ENCODE assay signal across 18 cellular contexts in genomic region chr10:75978213-75978612, GRCh38.
A peak's percentile ranks its signal among the peaks of the same experiment; 100 is the strongest.
DNase-seq lines count a peak whose midpoint lies in the region; ATAC-seq, FAIRE-seq and TF ChIP-seq lines count a peak whose summit lies in the region.
"Had no signal": no experiment of that assay in that cellular context is flagged by ENCODE, and none has a peak within 500 bp of the region (broad histone marks: within the 10 kb centered on the region; RNA-seq: fewer than 3 reads in every experiment).

No MANE protein-coding gene starts in this region.

- H3K36me3 ChIP-seq in astrocyte (ENCODE audit: insufficient read depth, low read length) (no peaks in the 10 kb centered on the region), right atrium auricular region (no peaks in the 10 kb centered on the region)
- H3K36me3 ChIP-seq: BLaER1 treated with 17β-estradiol and CSF1 and Interleukin-3, amounts not matched to agents 10 nM and 100 nM had no signal

- H3K27ac ChIP-seq in astrocyte (ENCODE audit: low read depth, low read length) (no peak overlapping the region), right atrium auricular region (no peak overlapping the region)
- H3K27ac ChIP-seq: BLaER1 treated with 17β-estradiol and CSF1 and Interleukin-3, amounts not matched to agents 10 nM and 100 nM had no signal

- no peak for ATAC-seq in GM21576 (IDR thresholded peaks at IDR 0.05; ENCODE audit: unreplicated experiment)
- ATAC-seq: Panc1, Right ventricle myocardium inferior had no signal

- H3K9me3 Mint-ChIP-seq in astrocyte (ENCODE audit: unreplicated experiment) = peaks cover 3% of the 10 kb centered on the region
- H3K9me3 Mint-ChIP-seq: H9 had no signal

- H3K9ac ChIP-seq in astrocyte (ENCODE audit: low read length) = no peak overlapping the region
- H3K9ac ChIP-seq: BLaER1 treated with 17β-estradiol and CSF1 and Interleukin-3, amounts not matched to agents 10 nM and 100 nM had no signal

- H3K4me3 ChIP-seq in astrocyte (ENCODE audit: insufficient read depth, low read depth, low read length) (no peak overlapping the region), fibroblast of villous mesenchyme (ENCODE audit: low read depth, low read length) (no peak overlapping the region), right atrium auricular region (no peak overlapping the region)
- H3K4me3 ChIP-seq: BLaER1 treated with 17β-estradiol and CSF1 and Interleukin-3, amounts not matched to agents 10 nM and 100 nM had no signal

- no peaks in the 10 kb centered on the region for H4K20me1 ChIP-seq in astrocyte (ENCODE audit: insufficient read depth, low read length)
- H4K20me1 ChIP-seq: BLaER1 treated with 17β-estradiol and CSF1 and Interleukin-3, amounts not matched to agents 10 nM and 100 nM had no signal

- TF ChIP-seq CTCF in astrocyte (IDR thresholded peaks at IDR 0.05; ENCODE audit: insufficient read depth, low read depth, low read length) = no peak
- no peak for TF ChIP-seq CTCF in fibroblast of villous mesenchyme (IDR thresholded peaks at IDR 0.05; ENCODE audit: insufficient read depth, low read depth, low read length)
- no peak for TF ChIP-seq CTCF in right atrium auricular region (IDR thresholded peaks at IDR 0.05)

- peak overlapping the region; percentile 13 for H2AFZ ChIP-seq in astrocyte (ENCODE audit: low read depth, low read length)

- no peak overlapping the region for H3K4me3 Mint-ChIP-seq in astrocyte (ENCODE audit: unreplicated experiment)
- H3K4me3 Mint-ChIP-seq: H9 had no signal

- no peaks in the 10 kb centered on the region for H3K4me1 ChIP-seq in astrocyte (ENCODE audit: insufficient read depth, low read length)
- H3K4me1 ChIP-seq in right atrium auricular region = peaks cover 0 to under 1% of the 10 kb centered on the region in 2 donors
- H3K4me1 ChIP-seq: BLaER1 treated with 17β-estradiol and CSF1 and Interleukin-3, amounts not matched to agents 10 nM and 100 nM had no signal

- H3K27me3 Mint-ChIP-seq in astrocyte (ENCODE audit: low read depth, unreplicated experiment) = peaks cover 15% of the 10 kb centered on the region

- DNase-seq in ELF-1 (ENCODE audit: low read depth, low spot score) (peak; percentile 22), astrocyte (ENCODE audit: low read depth) (peak; percentile 48), fibroblast of villous mesenchyme (ENCODE audit: low read depth) (peak; percentile 16), renal cortical epithelial cell (ENCODE audit: low read depth) (peak; percentile 19), urothelium cell line (ENCODE audit: low spot score) (no peak), right atrium auricular region (ENCODE audit: low spot score) (no peak)
- no peak for DNase-seq in activated CD4-positive, alpha-beta T cell treated with anti-CD3 and anti-CD28 coated beads, Interleukin-2, amount 50 U/mL, for 4 hours
- DNase-seq: DMS 273 treated with DMSO at 0.1 percent for 48 hours, EL, H9, Karpas-422, NCI-H1417 treated with DMSO at 0.1 percent for 48 hours, NCI-H2029, NCI-H2171 treated with DMSO at 0.1 percent for 48 hours had no signal

- no peaks in the 10 kb centered on the region for H3K79me2 ChIP-seq in astrocyte (ENCODE audit: insufficient read depth, low read length)

- H3K4me2 ChIP-seq in astrocyte (ENCODE audit: low read length) = no peak overlapping the region
- H3K4me2 ChIP-seq: BLaER1 treated with 17β-estradiol and CSF1 and Interleukin-3, amounts not matched to agents 10 nM and 100 nM had no signal

- H3K27me3 ChIP-seq in astrocyte (ENCODE audit: insufficient read depth, low read length) (no peaks in the 10 kb centered on the region), right atrium auricular region (no peaks in the 10 kb centered on the region)
- H3K27me3 ChIP-seq: BLaER1 treated with 17β-estradiol and CSF1 and Interleukin-3, amounts not matched to agents 10 nM and 100 nM had no signal

- no peaks in the 10 kb centered on the region for H3K36me3 Mint-ChIP-seq in astrocyte (ENCODE audit: low read depth, unreplicated experiment)

- peak overlapping the region; percentile 38 for H3K27ac Mint-ChIP-seq in astrocyte (ENCODE audit: unreplicated experiment)

- FAIRE-seq in astrocyte (lab: Jason Lieb, UNC) = no peak
- FAIRE-seq in urothelium cell line (lab: Jason Lieb, UNC) = no peak

- H3K9me3 ChIP-seq in astrocyte (ENCODE audit: insufficient read depth, low read depth, low read length) (no peaks in the 10 kb centered on the region), right atrium auricular region (no peaks in the 10 kb centered on the region)
- H3K9me3 ChIP-seq: BLaER1 treated with 17β-estradiol and CSF1 and Interleukin-3, amounts not matched to agents 10 nM and 100 nM had no signal

- H3K4me1 Mint-ChIP-seq in astrocyte (ENCODE audit: low read depth, unreplicated experiment) = peaks cover 7% of the 10 kb centered on the region

Comparison
In these comparisons a context has a peak if more than half of its experiments do, and no peak if none do; other contexts are left out.
1. DNase-seq: peak in ELF-1 (single experiment), astrocyte (single experiment), fibroblast of villous mesenchyme (single experiment) and renal cortical epithelial cell (single experiment); none in urothelium cell line (single experiment), right atrium auricular region (single experiment) and activated CD4-positive, alpha-beta T cell treated with anti-CD3 and anti-CD28 coated beads, Interleukin-2, amount 50 U/mL, for 4 hours (0 of 2).